Comparison of ENCODE assay signal across 9 cellular contexts in genomic region chr9:1047605-1048235, GRCh38. TPM values are rescaled to one million over a fixed set of nuclear protein-coding genes. Genes with fewer than 3 reads are reported as not detected.
A peak's percentile ranks its signal among the peaks of the same experiment; 100 is the strongest.
DNase-seq lines count a peak whose midpoint lies in the region; ATAC-seq, FAIRE-seq and TF ChIP-seq lines count a peak whose summit lies in the region.
"Had no signal": no experiment of that assay in that cellular context is flagged by ENCODE, and none has a peak within 500 bp of the region (broad histone marks: within the 10 kb centered on the region; RNA-seq: fewer than 3 reads in every experiment).

No MANE protein-coding gene starts in this region.

- TF ChIP-seq CTCF in MM.1S (IDR thresholded peaks at IDR 0.05; ENCODE audit: low read length) (no peak), dorsolateral prefrontal cortex (IDR thresholded peaks at IDR 0.05 in 54 of 56, conservative IDR thresholded peaks at IDR 0.05 in 2 of 56; ENCODE audit: low read depth in 1 of 56, partially characterized antibody in 56 of 56) (no peak), neutrophil (IDR thresholded peaks at IDR 0.05) (no peak)

- no peak for TF ChIP-seq POLR2A in GM12892 (IDR thresholded peaks at IDR 0.05; ENCODE audit: low read depth, low read length)

- no peaks in the 10 kb centered on the region for H3K79me2 ChIP-seq in MM.1S (ENCODE audit: low read length)

- FAIRE-seq in GM12892 (lab: Jason Lieb, UNC): no peak

- intact Hi-C loops in dorsolateral prefrontal cortex (cut with DNase I): no loop called here

- H3K4me3 ChIP-seq in BLaER1 treated with 17β-estradiol and CSF1 and Interleukin-3, amounts not matched to agents 10 nM and 100 nM: peak overlapping the region; percentile 27 to 66 (median 47); a peak in 15 of 20 replicates
- H3K4me3 ChIP-seq in MM.1S (ENCODE audit: low read length) (peak overlapping the region; percentile 70), dorsolateral prefrontal cortex (peak overlapping the region in 57 of 59 donors; percentile 4 to 71 (median 45)), neutrophil (ENCODE audit: low read depth in 1 of 2, low read length in 1 of 2) (peak overlapping the region; percentile 41 to 49)

- H3K9me3 ChIP-seq in BLaER1 treated with 17β-estradiol and CSF1 and Interleukin-3, amounts not matched to agents 10 nM and 100 nM (replicated peaks in 1 of 11): peaks cover 62 to 82% (median 71%) of the 10 kb centered on the region in 11 experiments
- H3K9me3 ChIP-seq in MM.1S (replicated peaks; ENCODE audit: insufficient read depth, low read length): no peaks in the 10 kb centered on the region
- no peaks in the 10 kb centered on the region for H3K9me3 ChIP-seq in neutrophil

- ATAC-seq in HG02763 (IDR thresholded peaks at IDR 0.05; ENCODE audit: unreplicated experiment): no peak
- no peak for ATAC-seq in HG02852 (IDR thresholded peaks at IDR 0.05; ENCODE audit: unreplicated experiment)
- no peak for ATAC-seq in GM21723 (IDR thresholded peaks at IDR 0.05; ENCODE audit: unreplicated experiment)

- peaks cover 0 to 16% (median 7%) of the 10 kb centered on the region in 10 experiments; a peak in 8 of 20 replicates for H3K4me1 ChIP-seq in BLaER1 treated with 17β-estradiol and CSF1 and Interleukin-3, amounts not matched to agents 10 nM and 100 nM
- H3K4me1 ChIP-seq in MM.1S (ENCODE audit: low read length) (peaks cover 9% of the 10 kb centered on the region; the same call in 1 of the 2 replicates), neutrophil (ENCODE audit: control insufficient read depth in 1 of 2, insufficient read depth in 1 of 2, low read depth in 1 of 2, low read length in 1 of 2) (peaks cover 8 to 30% of the 10 kb centered on the region in 2 experiments)

- peak overlapping the region; percentile 53 to 94 (median 82) for H3K4me2 ChIP-seq in BLaER1 treated with 17β-estradiol and CSF1 and Interleukin-3, amounts not matched to agents 10 nM and 100 nM
- peak overlapping the region; percentile 91 for H3K4me2 ChIP-seq in MM.1S (ENCODE audit: low read depth, low read length)

- H2AFZ ChIP-seq in MM.1S (ENCODE audit: low read length): peak overlapping the region; percentile 96

- H3K9me2 ChIP-seq in MM.1S (replicated peaks; ENCODE audit: insufficient read depth, low read length): no peaks in the 10 kb centered on the region

- H4K20me1 ChIP-seq in BLaER1 treated with 17β-estradiol and CSF1 and Interleukin-3, amounts not matched to agents 10 nM and 100 nM: no peaks in the 10 kb centered on the region
- no peaks in the 10 kb centered on the region for H4K20me1 ChIP-seq in MM.1S (ENCODE audit: insufficient read depth, low read length)

- H3K36me3 ChIP-seq in BLaER1 treated with 17β-estradiol and CSF1 and Interleukin-3, amounts not matched to agents 10 nM and 100 nM: no peaks in the 10 kb centered on the region; a peak in 2 of 22 replicates
- no peaks in the 10 kb centered on the region for H3K36me3 ChIP-seq in MM.1S (replicated peaks; ENCODE audit: insufficient read depth, low read length)
- no peaks in the 10 kb centered on the region for H3K36me3 ChIP-seq in neutrophil

- H3K9ac ChIP-seq in BLaER1 treated with 17β-estradiol and CSF1 and Interleukin-3, amounts not matched to agents 10 nM and 100 nM: peak overlapping the region in 7 of 11 experiments; percentile 0 to 46 (median 29); a peak in 5 of 22 replicates
- peak overlapping the region; percentile 68 for H3K9ac ChIP-seq in MM.1S (ENCODE audit: low read length)

- peaks cover 7% of the 10 kb centered on the region for H3F3A ChIP-seq in MM.1S (ENCODE audit: insufficient read depth, low read length)

- H3K27me3 ChIP-seq in BLaER1 treated with 17β-estradiol and CSF1 and Interleukin-3, amounts not matched to agents 10 nM and 100 nM: peaks cover 89 to 98% (median 94%) of the 10 kb centered on the region in 11 experiments
- H3K27me3 ChIP-seq in MM.1S (replicated peaks; ENCODE audit: insufficient read depth, low read length) (no peaks in the 10 kb centered on the region), dorsolateral prefrontal cortex (peaks cover 7 to 100% (median 97%) of the 10 kb centered on the region in 45 donors), neutrophil (peaks cover 100% of the 10 kb centered on the region)

- DNase-seq in MM.1S (peak; percentile 62), dorsolateral prefrontal cortex (no peak), GM12892 (ENCODE audit: insufficient read length) (no peak)
- DNase-seq: NCI-H1092 had no signal

- no peak overlapping the region for H3K27ac ChIP-seq in BLaER1 treated with 17β-estradiol and CSF1 and Interleukin-3, amounts not matched to agents 10 nM and 100 nM
- H3K27ac ChIP-seq in MM.1S (ENCODE audit: low read length) (peak overlapping the region; percentile 30; the same call in 1 of the 2 replicates), dorsolateral prefrontal cortex (peak overlapping the region in 23 of 59 donors; percentile 11 to 75 (median 34)), neutrophil (no peak overlapping the region)

RNA-seq across cellular contexts. Expression of gene DMRT2, which starts 2.4 kb away (rescaled TPM):
- total RNA-seq in dorsolateral prefrontal cortex: 10 to 100 TPM in 3 of 120 experiments, 1 to 10 TPM in 106, under 1 TPM in 10, not detected in 1; 0.32 to 18.3 (median 3.5) TPM
- polyA plus RNA-seq in GM12892 (2012; ENCODE audit: missing spikeins): not detected
